Comparison of ENCODE assay signal across 1 cellular context in the genomic region with DNA sequence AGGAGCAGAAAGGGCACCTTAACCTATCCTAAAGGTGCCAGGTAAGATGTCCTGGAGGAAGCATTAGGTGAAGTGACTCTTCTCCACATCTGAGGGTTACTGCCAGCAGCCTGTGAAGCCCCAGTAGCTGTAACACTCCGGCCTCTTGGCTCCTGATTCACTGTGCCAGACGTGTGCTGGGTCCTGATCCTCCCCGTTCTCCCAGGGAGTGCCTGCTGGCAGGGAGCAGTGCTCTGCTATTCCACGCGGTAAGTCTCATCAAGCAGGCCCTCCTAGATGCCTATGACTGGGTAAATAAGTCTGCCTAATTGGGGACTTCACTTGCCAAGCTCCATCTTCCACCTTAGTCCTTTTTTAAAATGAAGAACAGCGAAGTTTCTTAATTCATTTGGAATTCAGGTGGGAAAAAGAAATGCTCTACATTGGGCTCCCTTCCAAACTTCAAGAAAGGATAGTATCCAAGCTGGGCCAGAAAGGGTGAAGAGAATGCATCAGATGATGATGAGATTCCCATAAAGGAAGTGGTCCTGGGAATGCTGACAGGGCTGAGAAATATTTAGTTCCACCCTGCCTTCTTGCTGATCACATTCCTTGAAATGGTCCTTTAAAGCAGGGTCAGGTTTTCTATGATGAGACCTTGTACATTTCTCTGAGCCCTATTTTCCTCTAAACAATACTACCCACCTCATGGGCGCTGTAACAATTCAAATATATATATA.
TF ChIP-seq lines count a peak whose summit lies in the region.

No MANE protein-coding gene starts in this region.

TF ChIP-seq in GM12878, 131 proteins besides CTCF, POLR2A, EP300 and RAD21:
- TF ChIP-seq EED (IDR thresholded peaks at IDR 0.05; ENCODE audit: low read depth), result no peak
- TF ChIP-seq, protein P1, sequence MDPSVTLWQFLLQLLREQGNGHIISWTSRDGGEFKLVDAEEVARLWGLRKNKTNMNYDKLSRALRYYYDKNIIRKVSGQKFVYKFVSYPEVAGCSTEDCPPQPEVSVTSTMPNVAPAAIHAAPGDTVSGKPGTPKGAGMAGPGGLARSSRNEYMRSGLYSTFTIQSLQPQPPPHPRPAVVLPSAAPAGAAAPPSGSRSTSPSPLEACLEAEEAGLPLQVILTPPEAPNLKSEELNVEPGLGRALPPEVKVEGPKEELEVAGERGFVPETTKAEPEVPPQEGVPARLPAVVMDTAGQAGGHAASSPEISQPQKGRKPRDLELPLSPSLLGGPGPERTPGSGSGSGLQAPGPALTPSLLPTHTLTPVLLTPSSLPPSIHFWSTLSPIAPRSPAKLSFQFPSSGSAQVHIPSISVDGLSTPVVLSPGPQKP (IDR thresholded peaks at IDR 0.05; ENCODE audit: low read depth, low read length), result no peak
